In genomic region chr6:137933696-137934095, GRCh38 we compare ENCODE assay signal across 1 cellular context.
TF ChIP-seq lines count a peak whose summit lies in the region.

No MANE protein-coding gene starts in this region.

TF ChIP-seq in K562, 482 proteins besides CTCF, POLR2A, EP300 and RAD21 (continued from another document):
- no peak for TF ChIP-seq PRDM10 (IDR thresholded peaks at IDR 0.05; ENCODE audit: partially characterized antibody)
- TF ChIP-seq ZNF511 (CRISPR knock-in tag; IDR thresholded peaks at IDR 0.05), result no peak
- no peak for TF ChIP-seq PHF21A (IDR thresholded peaks at IDR 0.05; ENCODE audit: borderline replicate concordance, low read depth)
- TF ChIP-seq, protein P1, sequence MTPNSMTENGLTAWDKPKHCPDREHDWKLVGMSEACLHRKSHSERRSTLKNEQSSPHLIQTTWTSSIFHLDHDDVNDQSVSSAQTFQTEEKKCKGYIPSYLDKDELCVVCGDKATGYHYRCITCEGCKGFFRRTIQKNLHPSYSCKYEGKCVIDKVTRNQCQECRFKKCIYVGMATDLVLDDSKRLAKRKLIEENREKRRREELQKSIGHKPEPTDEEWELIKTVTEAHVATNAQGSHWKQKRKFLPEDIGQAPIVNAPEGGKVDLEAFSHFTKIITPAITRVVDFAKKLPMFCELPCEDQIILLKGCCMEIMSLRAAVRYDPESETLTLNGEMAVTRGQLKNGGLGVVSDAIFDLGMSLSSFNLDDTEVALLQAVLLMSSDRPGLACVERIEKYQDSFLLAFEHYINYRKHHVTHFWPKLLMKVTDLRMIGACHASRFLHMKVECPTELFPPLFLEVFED (CRISPR knock-in tag; conservative IDR thresholded peaks at IDR 0.05), result no peak
- no peak for TF ChIP-seq TAF9B (IDR thresholded peaks at IDR 0.05; ENCODE audit: partially characterized antibody)
- no peak for TF ChIP-seq ZNF436 (CRISPR knock-in tag; IDR thresholded peaks at IDR 0.05)
- no peak for TF ChIP-seq MCM3 (IDR thresholded peaks at IDR 0.05)
- TF ChIP-seq JUND (IDR thresholded peaks at IDR 0.05; ENCODE audit: borderline replicate concordance, low read depth, low read length), result 0 out of 2 replicates have a peak, but pooled peaks have one; percentile 2
- TF ChIP-seq JUND (tag; IDR thresholded peaks at IDR 0.05; ENCODE audit: borderline replicate concordance, low read depth, low read length), result no peak
- peak; percentile 44; the same call in 1 of the 2 replicates for TF ChIP-seq L3MBTL2 (IDR thresholded peaks at IDR 0.05)
- no peak for TF ChIP-seq MYNN (IDR thresholded peaks at IDR 0.05)
- TF ChIP-seq MYNN (CRISPR knock-in tag; IDR thresholded peaks at IDR 0.05), result no peak
- TF ChIP-seq DACH1 (IDR thresholded peaks at IDR 0.05; ENCODE audit: partially characterized antibody), result no peak
- TF ChIP-seq FUS (optimal IDR thresholded peaks at IDR 0.05; ENCODE audit: low read depth, low read length), result no peak
- TF ChIP-seq MGA (IDR thresholded peaks at IDR 0.05), result peak; percentile 48
- TF ChIP-seq CHD2 (IDR thresholded peaks at IDR 0.05; ENCODE audit: low read depth, low read length), result no peak
- no peak for TF ChIP-seq CHCHD3 (CRISPR knock-in tag; IDR thresholded peaks at IDR 0.05)
- TF ChIP-seq SMAD4 (CRISPR knock-in tag; conservative IDR thresholded peaks at IDR 0.05), result peak; percentile 46; the same call in 1 of the 2 replicates
- TF ChIP-seq CXXC5 (CRISPR knock-in tag; IDR thresholded peaks at IDR 0.05), result 0 out of 2 replicates have a peak, but pooled peaks have one; percentile 25
- no peak for TF ChIP-seq ZNF668 (CRISPR knock-in tag; IDR thresholded peaks at IDR 0.05)
- TF ChIP-seq SIN3B (IDR thresholded peaks at IDR 0.05; ENCODE audit: low read depth), result no peak
- no peak for TF ChIP-seq ZNF449 (CRISPR knock-in tag; IDR thresholded peaks at IDR 0.05)
- no peak for TF ChIP-seq PHB2 (IDR thresholded peaks at IDR 0.05; ENCODE audit: low read depth)
- no peak for TF ChIP-seq NFATC3 (IDR thresholded peaks at IDR 0.05)
- TF ChIP-seq ZNF184 (CRISPR knock-in tag; IDR thresholded peaks at IDR 0.05), result no peak
- TF ChIP-seq NUFIP1 (IDR thresholded peaks at IDR 0.05; ENCODE audit: partially characterized antibody), result no peak
- TF ChIP-seq NR1H2 (CRISPR knock-in tag; IDR thresholded peaks at IDR 0.05), result no peak
- no peak for TF ChIP-seq PTBP1 (IDR thresholded peaks at IDR 0.05; ENCODE audit: low read depth, low read length)
- no peak for TF ChIP-seq HSF4 (CRISPR knock-in tag; IDR thresholded peaks at IDR 0.05; ENCODE audit: borderline replicate concordance)
- no peak for TF ChIP-seq ZBTB11 (CRISPR knock-in tag; IDR thresholded peaks at IDR 0.05)
- TF ChIP-seq THAP7 (CRISPR knock-in tag; IDR thresholded peaks at IDR 0.05), result no peak
- TF ChIP-seq ZNF24 (IDR thresholded peaks at IDR 0.05), result no peak
- 0 out of 2 replicates have a peak, but pooled peaks have one; percentile 43 for TF ChIP-seq DMBX1 (CRISPR knock-in tag; IDR thresholded peaks at IDR 0.05; ENCODE audit: borderline replicate concordance)
- TF ChIP-seq ZNF445 (CRISPR knock-in tag; IDR thresholded peaks at IDR 0.05; ENCODE audit: low read depth), result no peak
TF ChIP-seq in K562: peak in this region for 7.
